11 cellular contexts compared by ENCODE assay signal in the genomic region with DNA sequence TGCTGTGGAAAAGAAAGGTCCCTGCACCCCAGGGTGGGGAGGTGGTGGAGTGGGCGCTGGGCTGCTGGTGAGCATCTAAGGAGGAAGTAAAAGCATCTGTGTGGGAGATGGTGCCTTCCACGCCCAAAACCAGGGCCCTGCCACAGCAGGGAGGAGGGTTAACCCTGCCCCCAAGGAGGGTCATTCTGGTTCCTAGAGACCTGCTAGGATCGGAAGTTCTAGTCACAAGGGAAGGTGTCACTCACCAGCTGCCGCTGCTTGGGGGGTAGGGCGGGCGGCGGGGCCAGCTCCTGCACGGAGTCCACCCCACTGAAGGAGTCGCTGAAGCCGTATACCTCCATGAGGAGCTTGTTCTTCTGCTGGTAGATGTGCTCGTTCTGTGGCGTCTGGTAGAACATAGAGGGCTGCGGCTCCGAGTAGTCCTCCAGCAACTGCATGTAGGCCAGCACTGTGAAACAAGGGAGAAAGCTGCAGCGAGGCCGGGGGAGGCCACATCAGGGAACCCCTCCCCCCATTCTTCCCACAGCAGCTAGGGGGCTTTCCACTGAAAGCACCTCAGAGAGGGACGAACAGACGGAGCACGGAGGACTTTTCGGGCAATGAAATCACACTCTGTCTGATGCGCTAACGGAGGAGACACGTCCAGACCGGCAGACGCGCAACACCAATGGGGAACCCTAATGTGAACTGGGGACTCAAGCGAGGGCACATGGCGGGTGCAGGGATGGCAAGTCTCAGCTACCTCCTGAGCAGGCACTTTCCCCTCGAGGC.
DNase-seq lines count a peak whose midpoint lies in the region; ATAC-seq and TF ChIP-seq lines count a peak whose summit lies in the region.
"Had no signal": no experiment of that assay in that cellular context is flagged by ENCODE, and none has a peak within 500 bp of the region (broad histone marks: within the 10 kb centered on the region; RNA-seq: fewer than 3 reads in every experiment).

No MANE protein-coding gene starts in this region.

- no peak for TF ChIP-seq POLR2A in spleen (IDR thresholded peaks at IDR 0.05)
- no peak for TF ChIP-seq POLR2A in sigmoid colon (IDR thresholded peaks at IDR 0.05)

- 76 to 86% (median 81%) methylated on average over 29 of the region's 29 CpGs for WGBS in spleen, 5 donors
- 85 to 90% methylated on average over 29 of the region's 29 CpGs for WGBS in sigmoid colon, 2 donors

- H3K4me1 ChIP-seq in spleen (peaks cover 0 to 82% (median 36%) of the 10 kb centered on the region in 6 donors), sigmoid colon (peaks cover 0 to 13% (median 0%) of the 10 kb centered on the region in 4 donors)

- H3K27ac Mint-ChIP-seq in activated T-helper 1 cell treated with anti-CD3 and anti-CD28 coated beads, Interleukin-12 subunit alpha, Interleukin-12 subunit beta, Interleukin-2, Interleukin-4 antibody, amounts not matched to agents 30 ng/mL and 10 ng/mL and 1 ng/mL, durations not matched to agents 14 hours and 24 hours and 36 hours, result peak overlapping the region; percentile 76
- H3K27ac Mint-ChIP-seq: activated naive CD8-positive, alpha-beta T cell had no signal

- H3K4me3 ChIP-seq in spleen (peak overlapping the region in 1 of 8 donors; percentile 21), sigmoid colon (no peak overlapping the region), H7 (ENCODE audit: insufficient read depth, low read depth, low read length) (no peak overlapping the region)
- H3K4me3 ChIP-seq: esophagus muscularis mucosa had no signal

- ATAC-seq in activated CD4-positive, CD25-positive, alpha-beta regulatory T cell treated with anti-CD3 and anti-CD28 coated beads, Interleukin-2, amount 50 U/mL, for 24 hours, result peak; percentile 42 to 44
- peak; percentile 64 for ATAC-seq in HG02885 (IDR thresholded peaks at IDR 0.05; ENCODE audit: poor library complexity, unreplicated experiment)

- H3K36me3 ChIP-seq in spleen (peaks cover 3 to 100% (median 80%) of the 10 kb centered on the region in 6 donors), sigmoid colon (peaks cover 25 to 86% (median 43%) of the 10 kb centered on the region in 4 donors), H7 (replicated peaks; ENCODE audit: control insufficient read depth, insufficient read depth, low read length) (peaks cover 37% of the 10 kb centered on the region)

- TF ChIP-seq EP300 in sigmoid colon (IDR thresholded peaks at IDR 0.05), result no peak

- peaks cover 60% of the 10 kb centered on the region for H3K36me3 Mint-ChIP-seq in activated T-helper 1 cell treated with anti-CD3 and anti-CD28 coated beads, Interleukin-12 subunit alpha, Interleukin-12 subunit beta, Interleukin-2, Interleukin-4 antibody, amounts not matched to agents 30 ng/mL and 10 ng/mL and 1 ng/mL, durations not matched to agents 14 hours and 24 hours and 36 hours (ENCODE audit: low read depth)

- H3K9me3 Mint-ChIP-seq in activated T-helper 1 cell treated with anti-CD3 and anti-CD28 coated beads, Interleukin-12 subunit alpha, Interleukin-12 subunit beta, Interleukin-2, Interleukin-4 antibody, amounts not matched to agents 30 ng/mL and 10 ng/mL and 1 ng/mL, durations not matched to agents 14 hours and 24 hours and 36 hours, result no peaks in the 10 kb centered on the region

- H3K27me3 ChIP-seq in spleen (replicated peaks in 1 of 7) (no peaks in the 10 kb centered on the region), sigmoid colon (no peaks in the 10 kb centered on the region), H7 (ENCODE audit: control insufficient read depth, insufficient read depth, low read length) (no peaks in the 10 kb centered on the region)
- H3K27me3 ChIP-seq: esophagus muscularis mucosa had no signal

- peaks cover 46% of the 10 kb centered on the region for H3K4me1 Mint-ChIP-seq in activated T-helper 1 cell treated with anti-CD3 and anti-CD28 coated beads, Interleukin-12 subunit alpha, Interleukin-12 subunit beta, Interleukin-2, Interleukin-4 antibody, amounts not matched to agents 30 ng/mL and 10 ng/mL and 1 ng/mL, durations not matched to agents 14 hours and 24 hours and 36 hours (ENCODE audit: low read depth)

- no peak for DNase-seq in activated CD4-positive, CD25-positive, alpha-beta regulatory T cell treated with anti-CD3 and anti-CD28 coated beads, Interleukin-2, amount 50 U/mL, for 72 hours
- DNase-seq in activated T-helper 1 cell treated with anti-CD3 and anti-CD28 coated beads, Interleukin-12 subunit alpha, Interleukin-12 subunit beta, Interleukin-2, Interleukin-4 antibody, amounts not matched to agents 30 ng/mL and 10 ng/mL and 1 ng/mL, durations not matched to agents 14 hours and 24 hours and 36 hours (ENCODE audit: low spot score), result no peak
- peak; percentile 82 for DNase-seq in spleen
- DNase-seq in sigmoid colon, result no peak
- no peak for DNase-seq in H7
- DNase-seq in RKO (ENCODE audit: low spot score), result no peak
- DNase-seq: NCI-H187 treated with DMSO at 0.1 percent for 48 hours had no signal

- TF ChIP-seq CTCF in spleen (IDR thresholded peaks at IDR 0.05 in 8 of 11, conservative IDR thresholded peaks at IDR 0.05 in 3 of 11) (no peak), sigmoid colon (IDR thresholded peaks at IDR 0.05) (no peak)

- H3K27me3 Mint-ChIP-seq in activated T-helper 1 cell treated with anti-CD3 and anti-CD28 coated beads, Interleukin-12 subunit alpha, Interleukin-12 subunit beta, Interleukin-2, Interleukin-4 antibody, amounts not matched to agents 30 ng/mL and 10 ng/mL and 1 ng/mL, durations not matched to agents 14 hours and 24 hours and 36 hours (ENCODE audit: insufficient read depth), result no peaks in the 10 kb centered on the region
- H3K27me3 Mint-ChIP-seq: activated naive CD8-positive, alpha-beta T cell had no signal

- intact Hi-C loops in activated T-helper 1 cell treated with anti-CD3 and anti-CD28 coated beads, Interleukin-12 subunit alpha, Interleukin-12 subunit beta, Interleukin-2, Interleukin-4 antibody, amounts not matched to agents 30 ng/mL and 10 ng/mL and 1 ng/mL, durations not matched to agents 14 hours and 24 hours and 36 hours (cut with micrococcal nuclease), result no loop called here
- intact Hi-C loops in spleen (cut with DNase I; ENCODE audit: low total_unique reads), result no loop called here
- intact Hi-C loops in sigmoid colon (cut with DNase I), result no loop called here

- H3K27ac ChIP-seq in spleen, result peak overlapping the region; percentile 19 to 89 (median 72)
- H3K27ac ChIP-seq in sigmoid colon, result no peak overlapping the region
- H3K27ac ChIP-seq: esophagus muscularis mucosa had no signal

- no peaks in the 10 kb centered on the region for H3K9me3 ChIP-seq in spleen
- H3K9me3 ChIP-seq in sigmoid colon, result no peaks in the 10 kb centered on the region
- H3K9me3 ChIP-seq: esophagus muscularis mucosa had no signal

- no peak overlapping the region for H3K4me3 Mint-ChIP-seq in activated T-helper 1 cell treated with anti-CD3 and anti-CD28 coated beads, Interleukin-12 subunit alpha, Interleukin-12 subunit beta, Interleukin-2, Interleukin-4 antibody, amounts not matched to agents 30 ng/mL and 10 ng/mL and 1 ng/mL, durations not matched to agents 14 hours and 24 hours and 36 hours
- H3K4me3 Mint-ChIP-seq: activated naive CD8-positive, alpha-beta T cell had no signal

Comparison
In these comparisons a context has a peak if more than half of its experiments do, and no peak if none do; other contexts are left out.
1. H3K27ac ChIP-seq: peak in spleen (8 of 8); none in sigmoid colon (0 of 4).